ENCODE assay signal across 18 cellular contexts in genomic region chr22:22384267-22384666, GRCh38.
DNase-seq lines count a peak whose midpoint lies in the region; ATAC-seq, FAIRE-seq and TF ChIP-seq lines count a peak whose summit lies in the region.
"Had no signal": no experiment of that assay in that cellular context is flagged by ENCODE, and none has a peak within 500 bp of the region (broad histone marks: within the 10 kb centered on the region; RNA-seq: fewer than 3 reads in every experiment).

No MANE protein-coding gene starts in this region.

- ATAC-seq in A549 (no peak), memory B cell (ENCODE audit: low read depth) (no peak), HG03108 (IDR thresholded peaks at IDR 0.05; ENCODE audit: unreplicated experiment) (no peak)
- ATAC-seq: CD8-positive, alpha-beta T cell had no signal

- no peak overlapping the region for H3K4me2 ChIP-seq in A549
- no peak overlapping the region for H3K4me2 ChIP-seq in OCI-LY7 (ENCODE audit: low read length)

- POLR2A ChIA-PET in A549 (lab: Yijun Ruan, JAX): no interaction called here
- POLR2A ChIA-PET in OCI-LY7 (lab: Charles Lee): no interaction called here

- H3K4me1 Mint-ChIP-seq in memory B cell: peaks cover 43% of the 10 kb centered on the region

- CTCF ChIA-PET in A549 (lab: Yijun Ruan, JAX) (interaction anchor here (0.6 kb wide), 1 partner anchor 26 kb away, joined by 4 read pairs; no protein-coding TSS in a partner anchor), OCI-LY7 (lab: Charles Lee; ENCODE audit: unreplicated experiment) (no interaction called here)

- WGBS in A549 (ENCODE audit: missing lambda C conversion rate): 1% methylated on average over 3 of the region's 3 CpGs

- peak overlapping the region; percentile 5 for H3K4me3 Mint-ChIP-seq in memory B cell
- H3K4me3 Mint-ChIP-seq: CD4-positive, alpha-beta T cell; CD8-positive, alpha-beta T cell had no signal

- no peak for TF ChIP-seq POLR2A in A549 (IDR thresholded peaks at IDR 0.05; ENCODE audit: low read length)

- H3K9me3 ChIP-seq in A549 (no peaks in the 10 kb centered on the region), OCI-LY7 (ENCODE audit: low read length) (no peaks in the 10 kb centered on the region)
- H3K9me3 ChIP-seq: BLaER1 treated with 17β-estradiol and CSF1 and Interleukin-3, amounts not matched to agents 10 nM and 100 nM; Caco-2 had no signal

- no peaks in the 10 kb centered on the region for H3K9me2 ChIP-seq in OCI-LY7 (ENCODE audit: insufficient read depth, low read length)

- DNase-seq in A549 (ENCODE audit: low read depth in 1 of 2, low spot score in 1 of 2) (no peak), OCI-LY7 (ENCODE audit: low spot score) (no peak), memory B cell (ENCODE audit: low spot score in 2 of 2) (no peak), SK-N-DZ (ENCODE audit: low spot score) (no peak)
- DNase-seq: ACHN; Caco-2; Calu3; CD4-positive, alpha-beta T cell; CD8-positive, alpha-beta T cell; DMS79 treated with DMSO at 0.1 percent for 48 hours; GF-D8 had no signal

- H3K36me3 Mint-ChIP-seq in memory B cell: peaks cover 2% of the 10 kb centered on the region
- H3K36me3 Mint-ChIP-seq: CD8-positive, alpha-beta T cell had no signal

- H3K4me3 ChIP-seq in A549 (no peak overlapping the region), OCI-LY7 (ENCODE audit: low read depth, low read length, poor library complexity, severe bottlenecking) (no peak overlapping the region)
- H3K4me3 ChIP-seq: BLaER1 treated with 17β-estradiol and CSF1 and Interleukin-3, amounts not matched to agents 10 nM and 100 nM had no signal

- H3K27me3 Mint-ChIP-seq in memory B cell: no peaks in the 10 kb centered on the region

- 0 out of 2 replicates have a peak overlapping the region, but pooled peaks have one; percentile 12 for H2AFZ ChIP-seq in OCI-LY7 (ENCODE audit: low read length)

- H3K27ac Mint-ChIP-seq in memory B cell: no peak overlapping the region
- H3K27ac Mint-ChIP-seq: CD4-positive, alpha-beta T cell; CD8-positive, alpha-beta T cell had no signal

- FAIRE-seq in A549 (lab: Jason Lieb, UNC): no peak
- FAIRE-seq: D721Med, G401.6, GM12891 had no signal

- intact Hi-C loops in OCI-LY7 (cut with micrococcal nuclease; ENCODE audit: unreplicated experiment): no loop called here

- no peaks in the 10 kb centered on the region for H3K79me2 ChIP-seq in OCI-LY7 (ENCODE audit: insufficient read depth, low read depth, low read length)

- H3K9me3 Mint-ChIP-seq in memory B cell: no peaks in the 10 kb centered on the region
- H3K9me3 Mint-ChIP-seq: CD4-positive, alpha-beta T cell; CD8-positive, alpha-beta T cell had no signal

- H3K27ac ChIP-seq in A549 (no peak overlapping the region), OCI-LY7 (ENCODE audit: low read depth, low read length, poor library complexity, severe bottlenecking) (no peak overlapping the region)
- H3K27ac ChIP-seq: 22Rv1; BLaER1 treated with 17β-estradiol and CSF1 and Interleukin-3, amounts not matched to agents 10 nM and 100 nM; C4-2B had no signal

- H3K36me3 ChIP-seq in OCI-LY7 (ENCODE audit: insufficient read depth, low read length): no peaks in the 10 kb centered on the region
- H3K36me3 ChIP-seq: BLaER1 treated with 17β-estradiol and CSF1 and Interleukin-3, amounts not matched to agents 10 nM and 100 nM had no signal

- no peak for TF ChIP-seq EP300 in A549 (IDR thresholded peaks at IDR 0.05)

- no peak for TF ChIP-seq RAD21 in A549 (conservative IDR thresholded peaks at IDR 0.05 in 1 of 2, IDR thresholded peaks at IDR 0.05 in 1 of 2)

- no TSS peak for BruUV-seq in OCI-LY7 (replicated peaks; lab: Mats Ljungman, UMichigan)

- no peaks in the 10 kb centered on the region for H3K4me1 ChIP-seq in A549
- H3K4me1 ChIP-seq in OCI-LY7 (ENCODE audit: insufficient read depth, low read length, poor library complexity, severe bottlenecking): peaks cover 48% of the 10 kb centered on the region

- no peaks in the 10 kb centered on the region for H4K20me1 ChIP-seq in OCI-LY7 (ENCODE audit: insufficient read depth, low read length)
- H4K20me1 ChIP-seq: BLaER1 treated with 17β-estradiol and CSF1 and Interleukin-3, amounts not matched to agents 10 nM and 100 nM had no signal

- TF ChIP-seq CTCF in A549 (IDR thresholded peaks at IDR 0.05) (no peak), OCI-LY7 (conservative IDR thresholded peaks at IDR 0.05; ENCODE audit: low read length) (no peak)

TF ChIP-seq in A549, 52 proteins besides CTCF, POLR2A, EP300 and RAD21:
- TF ChIP-seq RNF2 (IDR thresholded peaks at IDR 0.05; ENCODE audit: borderline replicate concordance, low read depth) (0 out of 2 replicates have a peak, but pooled peaks have one; percentile 58), CHD4 (IDR thresholded peaks at IDR 0.05; ENCODE audit: borderline replicate concordance) (no peak)
